In genomic region chr4:98261291-98262271, GRCh38 we compare ENCODE assay signal across 8 cellular contexts. TPM values are rescaled to one million over a fixed set of nuclear protein-coding genes. Genes with fewer than 3 reads are reported as not detected.
DNase-seq lines count a peak whose midpoint lies in the region; ATAC-seq, FAIRE-seq and TF ChIP-seq lines count a peak whose summit lies in the region.

TSS of gene RAP1GDS1 (plus strand) at chr4:98261384. CDS start at chr4:98261566, 182 bp downstream.

- TF ChIP-seq POLR2A in K562 (conservative IDR thresholded peaks at IDR 0.05): 0 out of 2 replicates have a peak, but pooled peaks have one; percentile 15

- ATAC-seq in GM21737 (IDR thresholded peaks at IDR 0.05; ENCODE audit: unreplicated experiment) (peak; percentile 16), K562 (peak; percentile 19)

- H3K9me3 ChIP-seq in KOPT-K1 (ENCODE audit: insufficient read depth, low read length, poor library complexity, severe bottlenecking): no peaks in the 10 kb centered on the region
- no peaks in the 10 kb centered on the region for H3K9me3 ChIP-seq in K562 (replicated peaks; ENCODE audit: control insufficient read depth, insufficient read depth, low read depth, low read length)

- peak within 1 kb of the TSS; percentile 96 for H2AFZ ChIP-seq in K562 (ENCODE audit: low read depth, low read length)

- intact Hi-C loops in K562 (cut with micrococcal nuclease): loop anchor here (5.0 kb wide), 1 partner anchor 126 kb away; no protein-coding TSS in a partner anchor

- POLR2A ChIA-PET in K562 (lab: Yijun Ruan, JAX): interaction anchor here (0.5 to 1.9 kb wide), 10 partner anchors 9 to 1688 kb away, joined by 3 to 8 read pairs (median 3); partner anchors contain the start of gene H2AZ1

- no peak for TF ChIP-seq EP300 in K562 (IDR thresholded peaks at IDR 0.05; ENCODE audit: low read length)

- in situ Hi-C loops in K562 (cut with MboI): no loop called here

- no TSS peak for BruUV-seq in K562 (replicated peaks; lab: Mats Ljungman, UMichigan)

- under 1% methylated on average over 32 of the region's 103 CpGs for WGBS in K562 (ENCODE audit: insufficient coverage, low coverage, missing lambda C conversion rate)

- peak; percentile 64 for FAIRE-seq in K562 (lab: Jason Lieb, UNC)

- peaks cover 15 to 16% of the 10 kb centered on the region in 2 experiments; a peak in 4 of 5 replicates for H3K4me1 ChIP-seq in K562 (replicated peaks in 1 of 2; ENCODE audit: control insufficient read depth in 2 of 2, insufficient read depth in 2 of 2, low read length in 2 of 2)

- peak within 1 kb of the TSS; percentile 94 for H3K4me2 ChIP-seq in K562 (ENCODE audit: insufficient read depth, low read length)

- no peaks in the 10 kb centered on the region for H3K27me3 ChIP-seq in K562 (ENCODE audit: control insufficient read depth in 2 of 2, insufficient read depth in 2 of 2, low read length in 2 of 2)

- TF ChIP-seq CTCF in K562 (IDR thresholded peaks at IDR 0.05 in 2 of 3, conservative IDR thresholded peaks at IDR 0.05 in 1 of 3; ENCODE audit: insufficient read depth in 2 of 3, low read depth in 1 of 3, low read length in 3 of 3): no peak

- CTCF ChIA-PET in K562 (lab: Yijun Ruan, JAX; ENCODE audit: low intra/inter-chr PET ratio): no interaction called here

- no peaks in the 10 kb centered on the region for H3K9me1 ChIP-seq in K562 (ENCODE audit: control insufficient read depth, insufficient read depth, low read length)

- no peaks in the 10 kb centered on the region for H4K20me1 ChIP-seq in K562 (replicated peaks; ENCODE audit: control insufficient read depth, insufficient read depth, low read length)

- DNase-seq in EH (ENCODE audit: low read depth) (peak; percentile 78), SW480 (ENCODE audit: low spot score) (peak; percentile 62), K562 (ENCODE audit: extremely low read depth in 1 of 4, low spot score in 3 of 4) (peak; percentile 23 to 54 (median 38)), hippocampal formation (lab: John Stamatoyannopoulos, UW) (peak; percentile 56 to 64), retina (peak; percentile 85), COLO829 (ENCODE audit: low spot score) (no peak)

- H3K27ac ChIP-seq in KOPT-K1 (ENCODE audit: low read depth, low read length, poor library complexity, severe bottlenecking) (peak within 1 kb of the TSS; percentile 94), K562 (ENCODE audit: extremely low read depth, low read depth, low read length) (peak within 1 kb of the TSS; percentile 93)

- H3K79me2 ChIP-seq in K562 (ENCODE audit: control insufficient read depth, insufficient read depth, low read length): peaks cover 62% of the 10 kb centered on the region

- H3K9ac ChIP-seq in K562 (ENCODE audit: insufficient read depth in 1 of 2, low read depth in 2 of 2, low read length in 2 of 2): peak within 1 kb of the TSS; percentile 88 to 98

- no peak for TF ChIP-seq RAD21 in K562 (CRISPR knock-in tag; conservative IDR thresholded peaks at IDR 0.05 in 1 of 2, IDR thresholded peaks at IDR 0.05 in 1 of 2)

- peak within 1 kb of the TSS; percentile 93 for H3K4me3 ChIP-seq in K562

- H3K36me3 ChIP-seq in KOPT-K1 (ENCODE audit: insufficient read depth, low read length): no peaks in the 10 kb centered on the region
- peaks cover 4% of the 10 kb centered on the region; the same call in 1 of the 3 replicates for H3K36me3 ChIP-seq in K562 (ENCODE audit: control insufficient read depth, insufficient read depth, low read length)

TF ChIP-seq in K562, 482 proteins besides CTCF, POLR2A, EP300 and RAD21 (continues in another document):
- TF ChIP-seq RBBP5 (IDR thresholded peaks at IDR 0.05; ENCODE audit: borderline replicate concordance, insufficient read depth, low read length, poor library complexity, severe bottlenecking) (peak; percentile 78), PRDM10 (IDR thresholded peaks at IDR 0.05; ENCODE audit: partially characterized antibody) (peak; percentile 64), ZNF384 (IDR thresholded peaks at IDR 0.05; ENCODE audit: low read depth, low read length) (peak; percentile 69), ZNF695 (CRISPR knock-in tag; IDR thresholded peaks at IDR 0.05) (no peak), L3MBTL2 (IDR thresholded peaks at IDR 0.05) (peak; percentile 81), PHTF2 (CRISPR knock-in tag; IDR thresholded peaks at IDR 0.05) (no peak), ZBTB7A (IDR thresholded peaks at IDR 0.05; ENCODE audit: borderline replicate concordance, control insufficient read depth, low read depth, low read length) (peak; percentile 77; the same call in 1 of the 2 replicates), CCNT2 (IDR thresholded peaks at IDR 0.05; ENCODE audit: borderline replicate concordance, extremely low read depth, insufficient read length, low read depth, low read length) (peak; percentile 41), POLR2G (IDR thresholded peaks at IDR 0.05; ENCODE audit: low read depth, low read length) (peak; percentile 11)

RNA-seq across cellular contexts. Expression of gene RAP1GDS1, which starts in this region (rescaled TPM):
- 36.0 and 67.3 TPM in 2 replicates for total RNA-seq in K562 (2011; cell fraction: chromatin; rRNA removed; ENCODE audit: low replicate concordance)
- 18.2 and 23.0 TPM in 2 replicates for total RNA-seq in K562 (2011; cell fraction: nucleolus; rRNA removed)
- total RNA-seq in K562 (2011; cell fraction: nucleoplasm; rRNA removed): 28.0 and 47.9 TPM in 2 replicates
- total RNA-seq in K562 (2014; rRNA removed): 22.7 and 30.1 TPM in 2 replicates
- 44.0 and 49.6 TPM in 2 replicates for total RNA-seq in K562 (2014; rRNA removed; fragmentation: Illumina TruSeq; extraction: Trizol)
- 26.8 and 31.5 TPM in 2 replicates for total RNA-seq in K562 (2015; rRNA removed; fragmentation: Illumina TruSeq; extraction: Trizol)
- 34.4 and 35.2 TPM in 2 replicates for total RNA-seq in K562 (2021)
- polyA plus RNA-seq in K562 (2011; rRNA removed): 43.4 and 55.6 TPM in 2 replicates
- polyA plus RNA-seq in K562 (2011; cell fraction: cytosol; rRNA removed): 16.8 and 24.6 TPM in 2 replicates
- 25.0 and 38.2 TPM in 2 replicates for polyA plus RNA-seq in K562 (2011; cell fraction: nucleus; rRNA removed)
- 27.1 and 28.9 TPM in 2 replicates for polyA plus RNA-seq in K562 (2012)
- 31.1 TPM in 2 replicates for polyA plus RNA-seq in K562 (2014; fragmentation: Illumina TruSeq; extraction: Trizol)
- 10 to 100 TPM; 27.2 to 28.2 TPM for polyA plus RNA-seq in K562 (2014; fragmentation: Nextera tagmentation; extraction: Ambion mirVana)
- 32.9 and 40.5 TPM in 2 replicates for polyA plus RNA-seq in K562 (2014; rRNA removed)
- polyA minus RNA-seq in K562 (2011; rRNA and poly(A)+ RNA removed): 65.7 and 69.3 TPM in 2 replicates
- polyA minus RNA-seq in K562 (2011; cell fraction: cytosol; rRNA and poly(A)+ RNA removed): 20.5 and 24.0 TPM in 2 replicates
- 33.1 and 51.1 TPM in 2 replicates for polyA minus RNA-seq in K562 (2011; cell fraction: nucleus; rRNA and poly(A)+ RNA removed)
